ENCODE assay signal across 8 cellular contexts in genomic region chr20:49747707-49748524, GRCh38. TPM values are rescaled to one million over a fixed set of nuclear protein-coding genes. Genes with fewer than 3 reads are reported as not detected.
DNase-seq lines count a peak whose midpoint lies in the region; ATAC-seq and TF ChIP-seq lines count a peak whose summit lies in the region.

No MANE protein-coding gene starts in this region.

- H3K27me3 ChIP-seq in foreskin keratinocyte, result peaks cover 14% of the 10 kb centered on the region

- H3K4me1 ChIP-seq in foreskin keratinocyte, result no peaks in the 10 kb centered on the region

- ATAC-seq in GM21576 (IDR thresholded peaks at IDR 0.05; ENCODE audit: unreplicated experiment) (no peak), foreskin keratinocyte (no peak)

- no peak overlapping the region for H3K27ac ChIP-seq in foreskin keratinocyte

- DNase-seq in AG09319 (ENCODE audit: extremely low read depth, low read depth) (peak; percentile 79), SK-N-DZ (ENCODE audit: low spot score) (peak; percentile 45), fibroblast of the conjunctiva (ENCODE audit: low read depth) (peak; percentile 51), nucleus accumbens (lab: John Stamatoyannopoulos, UW) (peak in 50 of 56 donors; percentile 2 to 82 (median 26)), COLO668 (lab: John Stamatoyannopoulos, UW; ENCODE audit: unreplicated experiment) (no peak), NCI-H774 (lab: John Stamatoyannopoulos, UW) (no peak), foreskin keratinocyte (no peak)

- TF ChIP-seq CTCF in AG09319 (IDR thresholded peaks at IDR 0.05; ENCODE audit: low read depth, low read length) (no peak), foreskin keratinocyte (conservative IDR thresholded peaks at IDR 0.05) (no peak)

RNA-seq across cellular contexts. Expression of gene B4GALT5, which starts 34.2 kb away (rescaled TPM):
- 47.7 and 55.0 TPM in 2 replicates for polyA plus RNA-seq in SK-N-DZ (2014; cell fraction: cytosol; rRNA removed)
- 15.2 and 18.9 TPM in 2 replicates for polyA plus RNA-seq in SK-N-DZ (2014; cell fraction: nucleus; rRNA removed)
- 24.5 and 25.0 TPM in 2 replicates for total RNA-seq in foreskin keratinocyte
- polyA plus RNA-seq in foreskin keratinocyte, result 8.5 and 10.6 TPM in 2 replicates

Comparison
In these comparisons a context has a peak if more than half of its experiments do, and no peak if none do; other contexts are left out.
1. DNase-seq: peak in AG09319 (single experiment), SK-N-DZ (single experiment), fibroblast of the conjunctiva (single experiment) and nucleus accumbens (50 of 56); none in COLO668 (single experiment), NCI-H774 (single experiment) and foreskin keratinocyte (0 of 2).